Comparison of ENCODE assay signal across 1 cellular context in the genomic region with DNA sequence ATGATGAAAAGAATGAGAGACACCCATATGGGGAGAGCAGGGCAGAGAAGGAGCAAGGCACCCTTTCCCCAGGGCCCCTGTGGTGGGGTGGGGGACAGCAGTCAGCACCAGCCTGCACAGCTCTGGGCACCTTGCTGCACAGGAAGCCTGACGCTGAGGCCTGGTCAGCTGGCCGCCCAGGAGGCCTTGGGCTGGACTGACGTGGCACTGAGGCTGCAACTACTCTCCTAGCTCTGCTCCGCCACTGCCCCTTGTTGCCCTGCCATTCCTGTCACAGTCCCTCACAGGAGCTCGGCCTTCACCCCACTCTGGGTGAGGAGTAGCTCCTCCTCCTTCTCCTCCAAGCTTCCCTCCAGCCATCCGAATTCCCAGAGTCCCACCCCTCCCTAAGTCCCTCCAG.
TF ChIP-seq lines count a peak whose summit lies in the region.

No MANE protein-coding gene starts in this region.

TF ChIP-seq in H1, 55 proteins besides CTCF, POLR2A, EP300 and RAD21 (continued from another document):
- no peak for TF ChIP-seq SAP30 (IDR thresholded peaks at IDR 0.05; ENCODE audit: insufficient read depth, insufficient replicate concordance, low read length)
- no peak for TF ChIP-seq GTF2F1 (IDR thresholded peaks at IDR 0.05; ENCODE audit: borderline replicate concordance, low read depth, low read length)
- TF ChIP-seq CBX8 (IDR thresholded peaks at IDR 0.05; ENCODE audit: borderline replicate concordance, low read depth, low read length) = no peak
